12 cellular contexts compared by ENCODE assay signal in the genomic region with DNA sequence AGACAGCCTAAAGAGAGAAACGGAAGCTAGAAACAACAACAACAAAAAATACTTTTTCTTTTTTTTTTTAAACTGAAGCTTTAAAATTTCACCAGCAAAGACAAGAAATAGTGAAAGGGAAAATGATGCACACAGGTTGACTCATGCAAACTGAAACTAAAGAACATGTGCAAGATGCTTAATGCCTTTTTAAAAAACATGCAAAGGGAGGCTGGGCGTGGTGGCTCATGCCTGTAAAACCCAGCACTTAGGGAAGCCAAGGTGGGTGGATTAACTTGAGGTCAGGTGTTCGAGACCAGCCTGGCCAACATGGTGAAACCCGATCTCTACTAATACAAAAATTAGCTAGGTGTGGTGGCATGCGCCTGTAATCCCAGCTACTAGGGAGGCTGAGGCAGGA. TPM values are rescaled to one million over a fixed set of nuclear protein-coding genes. Genes with fewer than 3 reads are reported as not detected.
DNase-seq lines count a peak whose midpoint lies in the region; ATAC-seq, FAIRE-seq and TF ChIP-seq lines count a peak whose summit lies in the region.
"Had no signal": no experiment of that assay in that cellular context is flagged by ENCODE, and none has a peak within 500 bp of the region (broad histone marks: within the 10 kb centered on the region; RNA-seq: fewer than 3 reads in every experiment).

No MANE protein-coding gene starts in this region.

- H3K27ac ChIP-seq in HepG2 (ENCODE audit: extremely low read length, insufficient read depth, low read length) (no peak overlapping the region), right lobe of liver (no peak overlapping the region), Peyer's patch (peak overlapping the region in 2 of 4 donors; percentile 49 to 71), mesendoderm (ENCODE audit: low read depth, low read length) (no peak overlapping the region)
- H3K27ac ChIP-seq: skin epidermis had no signal

- no peak overlapping the region for H3K9ac ChIP-seq in HepG2 (ENCODE audit: insufficient read depth, low read depth, low read length)
- no peak overlapping the region for H3K9ac ChIP-seq in mesendoderm (ENCODE audit: low read length)

- 85% methylated on average over 5 of the region's 5 CpGs for WGBS in HepG2 (ENCODE audit: low lambda C conversion rate)
- WGBS in right lobe of liver (ENCODE audit: insufficient coverage, low coverage, low lambda C conversion rate, missing lambda C conversion rate), result 64% methylated on average over 2 of the region's 5 CpGs
- WGBS in mesendoderm (ENCODE audit: extremely low coverage, insufficient coverage, low lambda C conversion rate), result no CpG with 5 or more reads among the region's 5 CpGs

- H3K79me2 ChIP-seq in HepG2 (ENCODE audit: insufficient read depth, low read length) (no peaks in the 10 kb centered on the region), mesendoderm (ENCODE audit: control insufficient read depth, insufficient read depth, low read length) (no peaks in the 10 kb centered on the region)

- no TSS peak for BruUV-seq in HepG2 (replicated peaks; lab: Mats Ljungman, UMichigan)

- peak overlapping the region; percentile 62 for H3K27ac Mint-ChIP-seq in activated CD8-positive, alpha-beta T cell treated with anti-CD3 and anti-CD28 coated beads for 36 hours
- H3K27ac Mint-ChIP-seq in stimulated activated naive CD8-positive, alpha-beta T cell treated with anti-CD3 and anti-CD28 coated beads, Interleukin-15, amount 100 ng/mL, for 72 hours, result peak overlapping the region; percentile 54 to 79

- in situ Hi-C loops in HepG2 (cut with HindIII; ENCODE audit: extremely low pct_ligation_motif_present, low pct_unique_long_range_greater_than_20kb), result no loop called here

- H3K4me2 ChIP-seq in HepG2 (ENCODE audit: low read depth, low read length), result no peak overlapping the region
- H3K4me2 ChIP-seq in mesendoderm (ENCODE audit: low read length), result no peak overlapping the region

- H3K9me3 ChIP-seq in HepG2 (ENCODE audit: low read length) (no peaks in the 10 kb centered on the region), right lobe of liver (no peaks in the 10 kb centered on the region), Peyer's patch (no peaks in the 10 kb centered on the region)

- no peaks in the 10 kb centered on the region for H4K20me1 ChIP-seq in HepG2 (ENCODE audit: insufficient read depth, low read length)

- peaks cover 2% of the 10 kb centered on the region for H3K36me3 Mint-ChIP-seq in activated CD8-positive, alpha-beta T cell treated with anti-CD3 and anti-CD28 coated beads for 36 hours (ENCODE audit: low read depth)

- CTCF ChIA-PET in HepG2 (lab: Yijun Ruan, JAX; ENCODE audit: low intra/inter-chr PET ratio, low total read pairs), result no interaction called here
- CTCF ChIA-PET in activated CD8-positive, alpha-beta T cell treated with anti-CD3 and anti-CD28 coated beads for 36 hours (lab: Charles Lee), result interaction anchor here (0.8 to 2.2 kb wide), 5 partner anchors 43 to 121 kb away, joined by 3 to 10 read pairs (median 3); partner anchors contain the start of gene TRDMT1

- H2BK120ac ChIP-seq in mesendoderm (ENCODE audit: low read depth, low read length), result no peak overlapping the region

- no peak overlapping the region for H3K4me3 Mint-ChIP-seq in activated CD8-positive, alpha-beta T cell treated with anti-CD3 and anti-CD28 coated beads for 36 hours
- H3K4me3 Mint-ChIP-seq in stimulated activated naive CD8-positive, alpha-beta T cell treated with anti-CD3 and anti-CD28 coated beads, Interleukin-15, amount 100 ng/mL, for 72 hours, result peak overlapping the region; percentile 4 to 29

- no peak overlapping the region for H4K8ac ChIP-seq in mesendoderm (ENCODE audit: low read depth, low read length)

- no peak for TF ChIP-seq CTCF in HepG2 (CRISPR knock-in tag; IDR thresholded peaks at IDR 0.05)
- TF ChIP-seq CTCF in right lobe of liver (IDR thresholded peaks at IDR 0.05), result no peak
- TF ChIP-seq CTCF in activated CD8-positive, alpha-beta T cell treated with anti-CD3 and anti-CD28 coated beads for 36 hours (IDR thresholded peaks at IDR 0.05), result no peak
- TF ChIP-seq CTCF in fibroblast of mammary gland (conservative IDR thresholded peaks at IDR 0.05; ENCODE audit: control insufficient read depth, insufficient read depth, low read depth, low read length), result no peak
- no peak for TF ChIP-seq CTCF in Peyer's patch (IDR thresholded peaks at IDR 0.05)

- H3K27me3 ChIP-seq in HepG2 (ENCODE audit: control insufficient read depth in 1 of 2, insufficient read depth in 2 of 2, low read length in 2 of 2) (no peaks in the 10 kb centered on the region), right lobe of liver (no peaks in the 10 kb centered on the region), Peyer's patch (no peaks in the 10 kb centered on the region), mesendoderm (ENCODE audit: insufficient read depth, low read length, poor library complexity) (no peaks in the 10 kb centered on the region)

- intact Hi-C loops in HepG2 (cut with micrococcal nuclease; ENCODE audit: unreplicated experiment), result no loop called here
- intact Hi-C loops in right lobe of liver (cut with DNase I), result no loop called here
- intact Hi-C loops in activated CD8-positive, alpha-beta T cell treated with anti-CD3 and anti-CD28 coated beads for 36 hours (cut with micrococcal nuclease), result loop anchor here (5.0 kb wide), 1 partner anchor 117 kb away; no protein-coding TSS in a partner anchor

- H3K27me3 Mint-ChIP-seq in activated CD8-positive, alpha-beta T cell treated with anti-CD3 and anti-CD28 coated beads for 36 hours, result no peaks in the 10 kb centered on the region
- no peaks in the 10 kb centered on the region for H3K27me3 Mint-ChIP-seq in stimulated activated naive CD8-positive, alpha-beta T cell treated with anti-CD3 and anti-CD28 coated beads, Interleukin-15, amount 100 ng/mL, for 72 hours

- TF ChIP-seq EP300 in HepG2 (IDR thresholded peaks at IDR 0.05; ENCODE audit: low read depth in 2 of 2, low read length in 2 of 2) (no peak), HepG2 (CRISPR knock-in tag; IDR thresholded peaks at IDR 0.05; ENCODE audit: borderline replicate concordance) (no peak)

- TF ChIP-seq POLR2A in HepG2 (IDR thresholded peaks at IDR 0.05; ENCODE audit: insufficient read depth in 1 of 2, low read depth in 2 of 2, low read length in 2 of 2) (no peak), right lobe of liver (IDR thresholded peaks at IDR 0.05) (no peak), Peyer's patch (IDR thresholded peaks at IDR 0.05) (no peak)

- no peak overlapping the region for H3K18ac ChIP-seq in mesendoderm (ENCODE audit: low read length)

- FAIRE-seq in HepG2 (lab: Jason Lieb, UNC), result no peak
- FAIRE-seq: endothelial cell of umbilical vein had no signal

- no peak overlapping the region for H2BK15ac ChIP-seq in mesendoderm (replicated peaks; ENCODE audit: low read depth)

- no peak overlapping the region for H3K4ac ChIP-seq in mesendoderm (ENCODE audit: low read depth, low read length)

- no peaks in the 10 kb centered on the region for H3K79me1 ChIP-seq in mesendoderm (ENCODE audit: low read length)

- no peak for TF ChIP-seq RAD21 in HepG2 (CRISPR knock-in tag; IDR thresholded peaks at IDR 0.05)

- H3K9me3 Mint-ChIP-seq in activated CD8-positive, alpha-beta T cell treated with anti-CD3 and anti-CD28 coated beads for 36 hours, result no peaks in the 10 kb centered on the region
- H3K9me3 Mint-ChIP-seq in stimulated activated naive CD8-positive, alpha-beta T cell treated with anti-CD3 and anti-CD28 coated beads, Interleukin-15, amount 100 ng/mL, for 72 hours, result peaks cover 0 to 5% of the 10 kb centered on the region in 2 donors

- H3K56ac ChIP-seq in mesendoderm (ENCODE audit: low read length), result no peak overlapping the region

- POLR2A ChIA-PET in HepG2 (lab: Yijun Ruan, JAX), result no interaction called here
- POLR2A ChIA-PET in activated CD8-positive, alpha-beta T cell treated with anti-CD3 and anti-CD28 coated beads for 36 hours (lab: Charles Lee), result interaction anchor here (0.8 to 2.3 kb wide), 3 partner anchors 14 to 85 kb away, joined by 4 to 6 read pairs (median 4); partner anchors contain the start of gene VIM

- H4K5ac ChIP-seq in mesendoderm (ENCODE audit: low read length), result no peak overlapping the region

- H2AFZ ChIP-seq in HepG2 (ENCODE audit: low read length), result no peak overlapping the region

- ATAC-seq in HepG2, result no peak
- ATAC-seq in right lobe of liver, result no peak
- peak; percentile 90 for ATAC-seq in activated CD8-positive, alpha-beta T cell treated with anti-CD3 and anti-CD28 coated beads for 36 hours
- peak; percentile 92 for ATAC-seq in stimulated activated naive CD8-positive, alpha-beta T cell treated with anti-CD3 and anti-CD28 coated beads, Interleukin-15, amount 100 ng/mL, for 72 hours

- H2BK5ac ChIP-seq in mesendoderm (ENCODE audit: low read length), result no peak overlapping the region

- no peak overlapping the region for H2AK5ac ChIP-seq in mesendoderm (ENCODE audit: low read length)

- DNase-seq in HepG2 (ENCODE audit: low spot score) (no peak), right lobe of liver (no peak), fibroblast of mammary gland (ENCODE audit: low read depth) (peak; percentile 68), Peyer's patch (no peak), mesendoderm (no peak), hippocampal formation (lab: John Stamatoyannopoulos, UW) (no peak)
- DNase-seq in activated CD8-positive, alpha-beta T cell treated with anti-CD3 and anti-CD28 coated beads for 36 hours, result peak; percentile 84
- DNase-seq in stimulated activated naive CD8-positive, alpha-beta T cell treated with anti-CD3 and anti-CD28 coated beads, Interleukin-15, amount 100 ng/mL, for 72 hours, result peak; percentile 40 to 62
- DNase-seq: KG1 had no signal

- H3K23ac ChIP-seq in mesendoderm (ENCODE audit: low read length), result no peak overlapping the region

- H3K4me3 ChIP-seq in HepG2 (replicated peaks in 1 of 3; ENCODE audit: insufficient read depth in 1 of 3, low read depth in 2 of 3, low read length in 3 of 3), result no peak overlapping the region
- no peak overlapping the region for H3K4me3 ChIP-seq in right lobe of liver
- H3K4me3 ChIP-seq in fibroblast of mammary gland (ENCODE audit: control insufficient read depth, low read depth, low read length), result no peak overlapping the region
- H3K4me3 ChIP-seq in Peyer's patch, result no peak overlapping the region
- no peak overlapping the region for H3K4me3 ChIP-seq in mesendoderm (ENCODE audit: low read length)
- H3K4me3 ChIP-seq: lung, skin epidermis had no signal

- H3K4me1 Mint-ChIP-seq in activated CD8-positive, alpha-beta T cell treated with anti-CD3 and anti-CD28 coated beads for 36 hours (ENCODE audit: low read depth), result peaks cover 26% of the 10 kb centered on the region
- peaks cover 31% of the 10 kb centered on the region for H3K4me1 Mint-ChIP-seq in stimulated activated naive CD8-positive, alpha-beta T cell treated with anti-CD3 and anti-CD28 coated beads, Interleukin-15, amount 100 ng/mL, for 72 hours

- H3K4me1 ChIP-seq in HepG2 (ENCODE audit: insufficient read depth, low read length) (peaks cover 24% of the 10 kb centered on the region), right lobe of liver (peaks cover 0 to 5% (median 2%) of the 10 kb centered on the region in 4 donors), Peyer's patch (peaks cover 0 to 11% (median 0%) of the 10 kb centered on the region in 4 donors), mesendoderm (ENCODE audit: control insufficient read depth, low read depth, low read length) (no peaks in the 10 kb centered on the region)

- H3K36me3 ChIP-seq in HepG2 (replicated peaks in 1 of 2; ENCODE audit: control insufficient read depth in 1 of 2, insufficient read depth in 2 of 2, low read length in 2 of 2) (no peaks in the 10 kb centered on the region), right lobe of liver (no peaks in the 10 kb centered on the region), Peyer's patch (no peaks in the 10 kb centered on the region), mesendoderm (ENCODE audit: control insufficient read depth, insufficient read depth, low read length) (no peaks in the 10 kb centered on the region)

RNA-seq across cellular contexts. Expression of gene CUBN, which starts 15.1 kb away (rescaled TPM):
- total RNA-seq in HepG2 (2016; rRNA removed; fragmentation: Illumina TruSeq; extraction: Trizol) (0.08 and 0.27 TPM in 2 replicates), right lobe of liver (under 1 TPM; 0.07 to 0.74 (median 0.27) TPM), Peyer's patch (100 to 1,000 TPM in 2 of 4 donors, 10 to 100 TPM in 1, 1 to 10 TPM in 1; 2.5 to 329 (median 126) TPM)
- total RNA-seq in HepG2 (2016; cell fraction: cytosol; rRNA removed; fragmentation: Illumina TruSeq; extraction: Trizol; ENCODE audit: low read depth), result 0.10 TPM in 1 of 2 replicates, not detected in the other
- 0.06 and 0.35 TPM in 2 replicates for total RNA-seq in HepG2 (2016; cell fraction: insoluble cytoplasmic fraction; rRNA removed; fragmentation: Illumina TruSeq; extraction: Trizol)
- total RNA-seq in HepG2 (2016; cell fraction: membrane; rRNA removed; fragmentation: Illumina TruSeq; extraction: Trizol), result 0.12 and 0.21 TPM in 2 replicates
- total RNA-seq in HepG2 (2016; cell fraction: nucleus; rRNA removed; fragmentation: Illumina TruSeq; extraction: Trizol), result 0.50 and 0.56 TPM in 2 replicates
- 0.17 and 0.32 TPM in 2 replicates for polyA plus RNA-seq in HepG2 (2011; rRNA removed)
- 0.05 and 0.06 TPM in 2 replicates for polyA plus RNA-seq in HepG2 (2011; cell fraction: cytosol; rRNA removed)
- 0.24 and 0.43 TPM in 2 replicates for polyA plus RNA-seq in HepG2 (2011; cell fraction: nucleus; rRNA removed)
- polyA plus RNA-seq in HepG2 (2012), result 0.01 and 0.03 TPM in 2 replicates
- polyA plus RNA-seq in HepG2 (2016; cell fraction: cytosol; fragmentation: Illumina TruSeq; extraction: Trizol; ENCODE audit: low read depth), result 0.05 TPM in 1 of 2 replicates, not detected in the other
- 0.02 TPM in 1 of 2 replicates, not detected in the other for polyA plus RNA-seq in HepG2 (2016; cell fraction: insoluble cytoplasmic fraction; fragmentation: Illumina TruSeq; extraction: Trizol; ENCODE audit: low read depth)
- not detected in 2 replicates for polyA plus RNA-seq in HepG2 (2016; cell fraction: membrane; fragmentation: Illumina TruSeq; extraction: Trizol; ENCODE audit: low read depth)
- 0.48 and 0.52 TPM in 2 replicates for polyA plus RNA-seq in HepG2 (2016; cell fraction: nucleus; fragmentation: Illumina TruSeq; extraction: Trizol; ENCODE audit: insufficient read depth, low read depth)
- polyA minus RNA-seq in HepG2 (2011; rRNA and poly(A)+ RNA removed; ENCODE audit: low replicate concordance), result 0.07 and 0.24 TPM in 2 replicates
- polyA minus RNA-seq in HepG2 (2011; cell fraction: cytosol; rRNA and poly(A)+ RNA removed), result 0.10 TPM in 1 of 2 replicates, not detected in the other
- 1.1 and 1.7 TPM in 2 replicates for polyA minus RNA-seq in HepG2 (2011; cell fraction: nucleus; rRNA and poly(A)+ RNA removed)
- under 1 TPM; 0.38 to 0.65 TPM for total RNA-seq in activated CD8-positive, alpha-beta T cell treated with anti-CD3 and anti-CD28 coated beads for 36 hours
- polyA plus RNA-seq in mesendoderm (2013, experiment 1 of 2), result 0.10 TPM
- 0.07 TPM for polyA plus RNA-seq in mesendoderm (2013, experiment 2 of 2)

RNA-seq across cellular contexts. Expression of gene TRDMT1, which starts 56.7 kb away (rescaled TPM):
- total RNA-seq in HepG2 (2016; rRNA removed; fragmentation: Illumina TruSeq; extraction: Trizol), result 3.0 and 6.1 TPM in 2 replicates
- total RNA-seq in HepG2 (2016; cell fraction: cytosol; rRNA removed; fragmentation: Illumina TruSeq; extraction: Trizol; ENCODE audit: low read depth), result 4.0 and 4.8 TPM in 2 replicates
- 2.6 and 3.6 TPM in 2 replicates for total RNA-seq in HepG2 (2016; cell fraction: insoluble cytoplasmic fraction; rRNA removed; fragmentation: Illumina TruSeq; extraction: Trizol)
- 1.7 and 2.1 TPM in 2 replicates for total RNA-seq in HepG2 (2016; cell fraction: membrane; rRNA removed; fragmentation: Illumina TruSeq; extraction: Trizol)
- 3.6 and 5.3 TPM in 2 replicates for total RNA-seq in HepG2 (2016; cell fraction: nucleus; rRNA removed; fragmentation: Illumina TruSeq; extraction: Trizol)
- polyA plus RNA-seq in HepG2 (2011; rRNA removed), result 1.3 and 2.0 TPM in 2 replicates
- 0.54 and 6.3 TPM in 2 replicates for polyA plus RNA-seq in HepG2 (2011; cell fraction: cytosol; rRNA removed)
- polyA plus RNA-seq in HepG2 (2011; cell fraction: nucleus; rRNA removed), result 1.00 and 1.2 TPM in 2 replicates
- 0.95 and 1.5 TPM in 2 replicates for polyA plus RNA-seq in HepG2 (2012)
- polyA plus RNA-seq in HepG2 (2016; cell fraction: cytosol; fragmentation: Illumina TruSeq; extraction: Trizol; ENCODE audit: low read depth), result 0.96 and 1.3 TPM in 2 replicates
- 5.6 and 6.4 TPM in 2 replicates for polyA plus RNA-seq in HepG2 (2016; cell fraction: insoluble cytoplasmic fraction; fragmentation: Illumina TruSeq; extraction: Trizol; ENCODE audit: low read depth)
- polyA plus RNA-seq in HepG2 (2016; cell fraction: membrane; fragmentation: Illumina TruSeq; extraction: Trizol; ENCODE audit: low read depth), result 0.78 and 1.4 TPM in 2 replicates
- polyA plus RNA-seq in HepG2 (2016; cell fraction: nucleus; fragmentation: Illumina TruSeq; extraction: Trizol; ENCODE audit: insufficient read depth, low read depth), result 3.1 and 4.0 TPM in 2 replicates
- 1.6 and 2.9 TPM in 2 replicates for polyA minus RNA-seq in HepG2 (2011; rRNA and poly(A)+ RNA removed; ENCODE audit: low replicate concordance)
- polyA minus RNA-seq in HepG2 (2011; cell fraction: cytosol; rRNA and poly(A)+ RNA removed), result 1.6 and 2.6 TPM in 2 replicates
- polyA minus RNA-seq in HepG2 (2011; cell fraction: nucleus; rRNA and poly(A)+ RNA removed), result 8.4 and 10.6 TPM in 2 replicates
- 1 to 10 TPM in 5 of 6 experiments, under 1 TPM in 1; 0.79 to 2.9 (median 1.6) TPM for total RNA-seq in right lobe of liver
- total RNA-seq in activated CD8-positive, alpha-beta T cell treated with anti-CD3 and anti-CD28 coated beads for 36 hours, result 1 to 10 TPM; 4.4 to 4.5 TPM
- 10 to 100 TPM in 1 of 4 donors, 1 to 10 TPM in 3; 4.0 to 24.8 (median 6.4) TPM for total RNA-seq in Peyer's patch
- polyA plus RNA-seq in mesendoderm (2013, experiment 1 of 2), result 10.3 TPM
- polyA plus RNA-seq in mesendoderm (2013, experiment 2 of 2), result 11.6 TPM

Comparison
In these comparisons a context has a peak if more than half of its experiments do, and no peak if none do; other contexts are left out.
1. ATAC-seq: peak in activated CD8-positive, alpha-beta T cell treated with anti-CD3 and anti-CD28 coated beads for 36 hours (single experiment) and stimulated activated naive CD8-positive, alpha-beta T cell treated with anti-CD3 and anti-CD28 coated beads, Interleukin-15, amount 100 ng/mL, for 72 hours (single experiment); none in HepG2 (single experiment) and right lobe of liver (0 of 4).
2. DNase-seq: peak in activated CD8-positive, alpha-beta T cell treated with anti-CD3 and anti-CD28 coated beads for 36 hours (single experiment), fibroblast of mammary gland (single experiment) and stimulated activated naive CD8-positive, alpha-beta T cell treated with anti-CD3 and anti-CD28 coated beads, Interleukin-15, amount 100 ng/mL, for 72 hours (2 of 2); none in HepG2 (single experiment), right lobe of liver (0 of 3), Peyer's patch (0 of 3), mesendoderm (single experiment) and hippocampal formation (0 of 2).